8 cellular contexts compared by ENCODE assay signal in genomic region chrX:74535633-74536141, GRCh38.
A peak's percentile ranks its signal among the peaks of the same experiment; 100 is the strongest.
DNase-seq lines count a peak whose midpoint lies in the region; ATAC-seq and TF ChIP-seq lines count a peak whose summit lies in the region.

No MANE protein-coding gene starts in this region.

- peaks cover 3% of the 10 kb centered on the region for H3K27me3 Mint-ChIP-seq in neural progenitor cell (ENCODE audit: insufficient read depth, low read depth)

- peaks cover 17% of the 10 kb centered on the region for H3K36me3 Mint-ChIP-seq in neural progenitor cell

- H3K9ac ChIP-seq in neural progenitor cell, result no peak overlapping the region

- H3K4me1 ChIP-seq in neural progenitor cell, result no peaks in the 10 kb centered on the region
- H3K4me1 ChIP-seq in uterus, result peaks cover 0 to 5% of the 10 kb centered on the region in 2 donors

- no peaks in the 10 kb centered on the region for H4K20me1 ChIP-seq in neural progenitor cell (ENCODE audit: low read depth)

- H3K27me3 ChIP-seq in neural progenitor cell (peaks cover 7% of the 10 kb centered on the region), uterus (no peaks in the 10 kb centered on the region)

- peak overlapping the region; percentile 78 for H3K4me3 Mint-ChIP-seq in neural progenitor cell

- peaks cover 35% of the 10 kb centered on the region for H3K4me1 Mint-ChIP-seq in neural progenitor cell

- H3K36me3 ChIP-seq in neural progenitor cell (no peaks in the 10 kb centered on the region), uterus (no peaks in the 10 kb centered on the region)

- DNase-seq in DMS53 treated with DMSO at 0.1 percent for 48 hours (lab: John Stamatoyannopoulos, UW; ENCODE audit: unreplicated experiment) (peak; percentile 41), NCI-H524 treated with DMSO at 0.1 percent for 48 hours (lab: John Stamatoyannopoulos, UW) (peak; percentile 24), foreskin melanocyte (peak; percentile 19), neural progenitor cell (ENCODE audit: low spot score) (peak; percentile 46), uterus (peak; percentile 80 to 81)
- peak; percentile 32 for DNase-seq in activated naive CD4-positive, alpha-beta T cell treated with Interleukin-2 at 50 U/mL for 16 hours

- no peak for TF ChIP-seq POLR2A in uterus (IDR thresholded peaks at IDR 0.05)

- no peak overlapping the region for H2AFZ ChIP-seq in neural progenitor cell (replicated peaks)

- no peak for TF ChIP-seq CTCF in neural progenitor cell (IDR thresholded peaks at IDR 0.05)
- TF ChIP-seq CTCF in uterus (IDR thresholded peaks at IDR 0.05), result peak in 1 of 4 experiments; percentile 2

- no peak overlapping the region for H3K27ac ChIP-seq in neural progenitor cell
- H3K27ac ChIP-seq in uterus, result peak overlapping the region; percentile 76 to 89

- ATAC-seq in GM21717 (IDR thresholded peaks at IDR 0.05; ENCODE audit: unreplicated experiment) (peak; percentile 43), GM21737 (IDR thresholded peaks at IDR 0.05; ENCODE audit: unreplicated experiment) (no peak)

- intact Hi-C loops in uterus (cut with DNase I; ENCODE audit: low total_unique reads), result no loop called here

- peaks cover 13% of the 10 kb centered on the region for H3F3A ChIP-seq in neural progenitor cell (ENCODE audit: low read depth)

- H3K4me2 ChIP-seq in neural progenitor cell, result peak overlapping the region; percentile 80

- H3K4me3 ChIP-seq in neural progenitor cell, result peak overlapping the region; percentile 47
- peak overlapping the region; percentile 25 to 37 for H3K4me3 ChIP-seq in uterus

- H3K9me3 Mint-ChIP-seq in neural progenitor cell, result peaks cover 3% of the 10 kb centered on the region

- H3K79me2 ChIP-seq in neural progenitor cell (ENCODE audit: low read depth), result no peaks in the 10 kb centered on the region

- no peaks in the 10 kb centered on the region for H3K9me3 ChIP-seq in neural progenitor cell (ENCODE audit: low read depth)
- no peaks in the 10 kb centered on the region for H3K9me3 ChIP-seq in uterus

- H3K27ac Mint-ChIP-seq in neural progenitor cell, result peak overlapping the region; percentile 38

Comparison
In these comparisons a context has a peak if more than half of its experiments do, and no peak if none do; other contexts are left out.
1. DNase-seq: peak in every context shown above with its lines; median percentile 80 in uterus; 46 in neural progenitor cell; 41 in DMS53 treated with DMSO at 0.1 percent for 48 hours; 32 in activated naive CD4-positive, alpha-beta T cell treated with Interleukin-2 at 50 U/mL for 16 hours; 24 in NCI-H524 treated with DMSO at 0.1 percent for 48 hours; 19 in foreskin melanocyte.